1 cellular context compared by ENCODE assay signal in the genomic region with DNA sequence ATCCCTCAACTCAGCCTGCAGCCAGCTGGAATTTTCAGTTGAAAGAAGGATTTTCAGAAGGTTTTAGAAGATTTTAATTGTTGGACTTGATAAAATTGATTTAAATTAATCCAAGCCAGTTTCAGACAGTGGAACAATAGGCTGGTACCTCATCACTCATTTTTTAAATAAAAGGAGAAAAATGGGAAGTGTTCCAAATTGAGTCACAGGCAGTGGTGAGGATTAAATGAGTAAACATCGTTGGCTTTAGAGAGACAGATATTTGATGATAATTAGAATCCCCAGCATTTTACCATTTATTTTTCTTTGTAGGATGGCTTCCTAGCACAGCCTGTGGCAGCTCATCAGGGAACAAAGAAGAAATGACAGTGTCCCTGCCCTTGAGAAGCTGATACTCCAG.
TF ChIP-seq lines count a peak whose summit lies in the region.

No MANE protein-coding gene starts in this region.

TF ChIP-seq in WTC11, 78 proteins besides CTCF, POLR2A, EP300 and RAD21 (continued from another document):
- TF ChIP-seq, protein P1, sequence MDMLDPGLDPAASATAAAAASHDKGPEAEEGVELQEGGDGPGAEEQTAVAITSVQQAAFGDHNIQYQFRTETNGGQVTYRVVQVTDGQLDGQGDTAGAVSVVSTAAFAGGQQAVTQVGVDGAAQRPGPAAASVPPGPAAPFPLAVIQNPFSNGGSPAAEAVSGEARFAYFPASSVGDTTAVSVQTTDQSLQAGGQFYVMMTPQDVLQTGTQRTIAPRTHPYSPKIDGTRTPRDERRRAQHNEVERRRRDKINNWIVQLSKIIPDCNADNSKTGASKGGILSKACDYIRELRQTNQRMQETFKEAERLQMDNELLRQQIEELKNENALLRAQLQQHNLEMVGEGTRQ (CRISPR knock-in tag; IDR thresholded peaks at IDR 0.05), result no peak
- TF ChIP-seq JAZF1 (CRISPR knock-in tag; IDR thresholded peaks at IDR 0.05) (no peak), GABPB1 (CRISPR knock-in tag; IDR thresholded peaks at IDR 0.05) (no peak), JUN (CRISPR knock-in tag; IDR thresholded peaks at IDR 0.05) (no peak), TCF7 (CRISPR knock-in tag; IDR thresholded peaks at IDR 0.05; ENCODE audit: low read depth) (no peak), ZNF396 (CRISPR knock-in tag; IDR thresholded peaks at IDR 0.05; ENCODE audit: borderline replicate concordance) (no peak), PRRX2 (CRISPR knock-in tag; IDR thresholded peaks at IDR 0.05) (no peak), TP53 (CRISPR knock-in tag; IDR thresholded peaks at IDR 0.05) (no peak), CREM (CRISPR knock-in tag; IDR thresholded peaks at IDR 0.05) (no peak)
- TF ChIP-seq, protein P2, sequence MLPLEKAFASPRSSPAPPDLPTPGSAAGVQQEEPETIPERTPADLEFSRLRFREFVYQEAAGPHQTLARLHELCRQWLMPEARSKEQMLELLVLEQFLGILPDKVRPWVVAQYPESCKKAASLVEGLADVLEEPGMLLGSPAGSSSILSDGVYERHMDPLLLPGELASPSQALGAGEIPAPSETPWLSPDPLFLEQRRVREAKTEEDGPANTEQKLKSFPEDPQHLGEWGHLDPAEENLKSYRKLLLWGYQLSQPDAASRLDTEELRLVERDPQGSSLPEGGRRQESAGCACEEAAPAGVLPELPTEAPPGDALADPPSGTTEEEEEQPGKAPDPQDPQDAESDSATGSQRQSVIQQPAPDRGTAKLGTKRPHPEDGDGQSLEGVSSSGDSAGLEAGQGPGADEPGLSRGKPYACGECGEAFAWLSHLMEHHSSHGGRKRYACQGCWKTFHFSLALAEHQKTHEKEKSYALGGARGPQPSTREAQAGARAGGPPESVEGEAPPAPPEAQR (CRISPR knock-in tag; IDR thresholded peaks at IDR 0.05), result no peak
- TF ChIP-seq, protein P3, sequence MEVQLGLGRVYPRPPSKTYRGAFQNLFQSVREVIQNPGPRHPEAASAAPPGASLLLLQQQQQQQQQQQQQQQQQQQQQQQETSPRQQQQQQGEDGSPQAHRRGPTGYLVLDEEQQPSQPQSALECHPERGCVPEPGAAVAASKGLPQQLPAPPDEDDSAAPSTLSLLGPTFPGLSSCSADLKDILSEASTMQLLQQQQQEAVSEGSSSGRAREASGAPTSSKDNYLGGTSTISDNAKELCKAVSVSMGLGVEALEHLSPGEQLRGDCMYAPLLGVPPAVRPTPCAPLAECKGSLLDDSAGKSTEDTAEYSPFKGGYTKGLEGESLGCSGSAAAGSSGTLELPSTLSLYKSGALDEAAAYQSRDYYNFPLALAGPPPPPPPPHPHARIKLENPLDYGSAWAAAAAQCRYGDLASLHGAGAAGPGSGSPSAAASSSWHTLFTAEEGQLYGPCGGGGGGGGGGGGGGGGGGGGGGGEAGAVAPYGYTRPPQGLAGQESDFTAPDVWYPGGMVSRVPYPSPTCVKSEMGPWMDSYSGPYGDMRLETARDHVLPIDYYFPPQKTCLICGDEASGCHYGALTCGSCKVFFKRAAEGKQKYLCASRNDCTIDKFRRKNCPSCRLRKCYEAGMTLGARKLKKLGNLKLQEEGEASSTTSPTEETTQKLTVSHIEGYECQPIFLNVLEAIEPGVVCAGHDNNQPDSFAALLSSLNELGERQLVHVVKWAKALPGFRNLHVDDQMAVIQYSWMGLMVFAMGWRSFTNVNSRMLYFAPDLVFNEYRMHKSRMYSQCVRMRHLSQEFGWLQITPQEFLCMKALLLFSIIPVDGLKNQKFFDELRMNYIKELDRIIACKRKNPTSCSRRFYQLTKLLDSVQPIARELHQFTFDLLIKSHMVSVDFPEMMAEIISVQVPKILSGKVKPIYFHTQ (CRISPR knock-in tag; IDR thresholded peaks at IDR 0.05), result no peak
- TF ChIP-seq, protein P4, sequence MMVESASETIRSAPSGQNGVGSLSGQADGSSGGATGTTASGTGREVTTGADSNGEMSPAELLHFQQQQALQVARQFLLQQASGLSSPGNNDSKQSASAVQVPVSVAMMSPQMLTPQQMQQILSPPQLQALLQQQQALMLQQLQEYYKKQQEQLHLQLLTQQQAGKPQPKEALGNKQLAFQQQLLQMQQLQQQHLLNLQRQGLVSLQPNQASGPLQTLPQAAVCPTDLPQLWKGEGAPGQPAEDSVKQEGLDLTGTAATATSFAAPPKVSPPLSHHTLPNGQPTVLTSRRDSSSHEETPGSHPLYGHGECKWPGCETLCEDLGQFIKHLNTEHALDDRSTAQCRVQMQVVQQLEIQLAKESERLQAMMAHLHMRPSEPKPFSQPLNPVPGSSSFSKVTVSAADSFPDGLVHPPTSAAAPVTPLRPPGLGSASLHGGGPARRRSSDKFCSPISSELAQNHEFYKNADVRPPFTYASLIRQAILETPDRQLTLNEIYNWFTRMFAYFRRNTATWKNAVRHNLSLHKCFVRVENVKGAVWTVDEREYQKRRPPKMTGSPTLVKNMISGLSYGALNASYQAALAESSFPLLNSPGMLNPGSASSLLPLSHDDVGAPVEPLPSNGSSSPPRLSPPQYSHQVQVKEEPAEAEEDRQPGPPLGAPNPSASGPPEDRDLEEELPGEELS (CRISPR knock-in tag; IDR thresholded peaks at IDR 0.05), result no peak
- TF ChIP-seq, protein P5, sequence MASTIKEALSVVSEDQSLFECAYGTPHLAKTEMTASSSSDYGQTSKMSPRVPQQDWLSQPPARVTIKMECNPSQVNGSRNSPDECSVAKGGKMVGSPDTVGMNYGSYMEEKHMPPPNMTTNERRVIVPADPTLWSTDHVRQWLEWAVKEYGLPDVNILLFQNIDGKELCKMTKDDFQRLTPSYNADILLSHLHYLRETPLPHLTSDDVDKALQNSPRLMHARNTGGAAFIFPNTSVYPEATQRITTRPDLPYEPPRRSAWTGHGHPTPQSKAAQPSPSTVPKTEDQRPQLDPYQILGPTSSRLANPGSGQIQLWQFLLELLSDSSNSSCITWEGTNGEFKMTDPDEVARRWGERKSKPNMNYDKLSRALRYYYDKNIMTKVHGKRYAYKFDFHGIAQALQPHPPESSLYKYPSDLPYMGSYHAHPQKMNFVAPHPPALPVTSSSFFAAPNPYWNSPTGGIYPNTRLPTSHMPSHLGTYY (CRISPR knock-in tag; IDR thresholded peaks at IDR 0.05), result no peak
- TF ChIP-seq, protein P6, sequence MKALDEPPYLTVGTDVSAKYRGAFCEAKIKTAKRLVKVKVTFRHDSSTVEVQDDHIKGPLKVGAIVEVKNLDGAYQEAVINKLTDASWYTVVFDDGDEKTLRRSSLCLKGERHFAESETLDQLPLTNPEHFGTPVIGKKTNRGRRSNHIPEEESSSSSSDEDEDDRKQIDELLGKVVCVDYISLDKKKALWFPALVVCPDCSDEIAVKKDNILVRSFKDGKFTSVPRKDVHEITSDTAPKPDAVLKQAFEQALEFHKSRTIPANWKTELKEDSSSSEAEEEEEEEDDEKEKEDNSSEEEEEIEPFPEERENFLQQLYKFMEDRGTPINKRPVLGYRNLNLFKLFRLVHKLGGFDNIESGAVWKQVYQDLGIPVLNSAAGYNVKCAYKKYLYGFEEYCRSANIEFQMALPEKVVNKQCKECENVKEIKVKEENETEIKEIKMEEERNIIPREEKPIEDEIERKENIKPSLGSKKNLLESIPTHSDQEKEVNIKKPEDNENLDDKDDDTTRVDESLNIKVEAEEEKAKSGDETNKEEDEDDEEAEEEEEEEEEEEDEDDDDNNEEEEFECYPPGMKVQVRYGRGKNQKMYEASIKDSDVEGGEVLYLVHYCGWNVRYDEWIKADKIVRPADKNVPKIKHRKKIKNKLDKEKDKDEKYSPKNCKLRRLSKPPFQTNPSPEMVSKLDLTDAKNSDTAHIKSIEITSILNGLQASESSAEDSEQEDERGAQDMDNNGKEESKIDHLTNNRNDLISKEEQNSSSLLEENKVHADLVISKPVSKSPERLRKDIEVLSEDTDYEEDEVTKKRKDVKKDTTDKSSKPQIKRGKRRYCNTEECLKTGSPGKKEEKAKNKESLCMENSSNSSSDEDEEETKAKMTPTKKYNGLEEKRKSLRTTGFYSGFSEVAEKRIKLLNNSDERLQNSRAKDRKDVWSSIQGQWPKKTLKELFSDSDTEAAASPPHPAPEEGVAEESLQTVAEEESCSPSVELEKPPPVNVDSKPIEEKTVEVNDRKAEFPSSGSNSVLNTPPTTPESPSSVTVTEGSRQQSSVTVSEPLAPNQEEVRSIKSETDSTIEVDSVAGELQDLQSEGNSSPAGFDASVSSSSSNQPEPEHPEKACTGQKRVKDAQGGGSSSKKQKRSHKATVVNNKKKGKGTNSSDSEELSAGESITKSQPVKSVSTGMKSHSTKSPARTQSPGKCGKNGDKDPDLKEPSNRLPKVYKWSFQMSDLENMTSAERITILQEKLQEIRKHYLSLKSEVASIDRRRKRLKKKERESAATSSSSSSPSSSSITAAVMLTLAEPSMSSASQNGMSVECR (CRISPR knock-in tag; IDR thresholded peaks at IDR 0.05; ENCODE audit: borderline replicate concordance), result no peak
- TF ChIP-seq, protein P7, sequence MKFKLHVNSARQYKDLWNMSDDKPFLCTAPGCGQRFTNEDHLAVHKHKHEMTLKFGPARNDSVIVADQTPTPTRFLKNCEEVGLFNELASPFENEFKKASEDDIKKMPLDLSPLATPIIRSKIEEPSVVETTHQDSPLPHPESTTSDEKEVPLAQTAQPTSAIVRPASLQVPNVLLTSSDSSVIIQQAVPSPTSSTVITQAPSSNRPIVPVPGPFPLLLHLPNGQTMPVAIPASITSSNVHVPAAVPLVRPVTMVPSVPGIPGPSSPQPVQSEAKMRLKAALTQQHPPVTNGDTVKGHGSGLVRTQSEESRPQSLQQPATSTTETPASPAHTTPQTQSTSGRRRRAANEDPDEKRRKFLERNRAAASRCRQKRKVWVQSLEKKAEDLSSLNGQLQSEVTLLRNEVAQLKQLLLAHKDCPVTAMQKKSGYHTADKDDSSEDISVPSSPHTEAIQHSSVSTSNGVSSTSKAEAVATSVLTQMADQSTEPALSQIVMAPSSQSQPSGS (CRISPR knock-in tag; IDR thresholded peaks at IDR 0.05; ENCODE audit: borderline replicate concordance, low read depth), result no peak
- TF ChIP-seq, protein P8, sequence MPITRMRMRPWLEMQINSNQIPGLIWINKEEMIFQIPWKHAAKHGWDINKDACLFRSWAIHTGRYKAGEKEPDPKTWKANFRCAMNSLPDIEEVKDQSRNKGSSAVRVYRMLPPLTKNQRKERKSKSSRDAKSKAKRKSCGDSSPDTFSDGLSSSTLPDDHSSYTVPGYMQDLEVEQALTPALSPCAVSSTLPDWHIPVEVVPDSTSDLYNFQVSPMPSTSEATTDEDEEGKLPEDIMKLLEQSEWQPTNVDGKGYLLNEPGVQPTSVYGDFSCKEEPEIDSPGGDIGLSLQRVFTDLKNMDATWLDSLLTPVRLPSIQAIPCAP (CRISPR knock-in tag; IDR thresholded peaks at IDR 0.05), result no peak
